In genomic region chr6:26240981-26241770, GRCh38 we compare ENCODE assay signal across 8 cellular contexts.
DNase-seq lines count a peak whose midpoint lies in the region; ATAC-seq and TF ChIP-seq lines count a peak whose summit lies in the region.

No MANE protein-coding gene starts in this region.

- DNase-seq in CD8-positive, alpha-beta T cell, result peak in 5 of 7 experiments; percentile 26 to 77 (median 52)
- peak; percentile 84 for DNase-seq in activated naive CD4-positive, alpha-beta T cell treated with anti-CD3 and anti-CD28 coated beads for 36 hours
- DNase-seq in hepatocyte (ENCODE audit: low spot score), result no peak
- DNase-seq in stimulated activated CD4-positive, alpha-beta T cell treated with anti-CD3 and anti-CD28 coated beads, TNF-alpha, amount 100 ng/mL, for 1 hour (ENCODE audit: low read depth in 3 of 3, low spot score in 1 of 3), result peak in 2 of 3 donors; percentile 8 to 18
- no peak for DNase-seq in glomerular visceral epithelial cell (ENCODE audit: extremely low spot score)
- no peak for DNase-seq in Calu3
- DNase-seq in GM19238 (ENCODE audit: insufficient read length, low spot score), result no peak

- no peaks in the 10 kb centered on the region for H3K27me3 ChIP-seq in CD8-positive, alpha-beta T cell (ENCODE audit: insufficient read depth, low read length)
- H3K27me3 ChIP-seq in hepatocyte, result no peaks in the 10 kb centered on the region

- H3K27ac ChIP-seq in CD8-positive, alpha-beta T cell (ENCODE audit: low read depth, low read length), result peak overlapping the region; percentile 74
- H3K27ac ChIP-seq in hepatocyte, result peak overlapping the region; percentile 96

- CTCF ChIA-PET in CD8-positive, alpha-beta T cell (lab: Charles Lee), result interaction anchor here (2.8 kb wide), 1 partner anchor 9 kb away, joined by 17 read pairs; a partner anchor contains a TSS
- CTCF ChIA-PET in activated naive CD4-positive, alpha-beta T cell treated with anti-CD3 and anti-CD28 coated beads for 36 hours (lab: Charles Lee), result interaction anchor here (1.7 kb wide), 1 partner anchor 10 kb away, joined by 7 read pairs; a partner anchor contains a TSS
- CTCF ChIA-PET in Calu3 (lab: Charles Lee), result no interaction called here

- H4K20me1 ChIP-seq in hepatocyte (ENCODE audit: insufficient read depth, poor library complexity, severe bottlenecking), result no peaks in the 10 kb centered on the region

- no peaks in the 10 kb centered on the region for H3K9me2 ChIP-seq in hepatocyte (replicated peaks; ENCODE audit: insufficient read depth)

- H3K36me3 Mint-ChIP-seq in CD8-positive, alpha-beta T cell, result peaks cover 6% of the 10 kb centered on the region
- H3K36me3 Mint-ChIP-seq in activated naive CD4-positive, alpha-beta T cell treated with anti-CD3 and anti-CD28 coated beads for 36 hours (ENCODE audit: low read depth), result peaks cover 6% of the 10 kb centered on the region
- no peaks in the 10 kb centered on the region for H3K36me3 Mint-ChIP-seq in Calu3 (ENCODE audit: insufficient read depth, unreplicated experiment)

- H3K4me1 ChIP-seq in CD8-positive, alpha-beta T cell (ENCODE audit: insufficient read depth, low read length), result peaks cover 5% of the 10 kb centered on the region
- H3K4me1 ChIP-seq in hepatocyte (ENCODE audit: insufficient read depth), result peaks cover 6% of the 10 kb centered on the region

- no peaks in the 10 kb centered on the region for H3K9me3 ChIP-seq in CD8-positive, alpha-beta T cell (ENCODE audit: low read length)
- H3K9me3 ChIP-seq in hepatocyte (ENCODE audit: low read depth), result no peaks in the 10 kb centered on the region

- no peaks in the 10 kb centered on the region for H3K36me3 ChIP-seq in CD8-positive, alpha-beta T cell (ENCODE audit: insufficient read depth, low read length)
- no peaks in the 10 kb centered on the region for H3K36me3 ChIP-seq in hepatocyte (replicated peaks; ENCODE audit: insufficient read depth, low read depth)

- WGBS in hepatocyte (ENCODE audit: low lambda C conversion rate, missing lambda C conversion rate), result 74% methylated on average over 35 of the region's 35 CpGs

- H2AFZ ChIP-seq in hepatocyte, result peak overlapping the region; percentile 28

- POLR2A ChIA-PET in CD8-positive, alpha-beta T cell (lab: Charles Lee), result interaction anchor here (0.6 to 3.3 kb wide), 21 partner anchors 25 to 1631 kb away, joined by 3 to 31 read pairs (median 4); a partner anchor contains a TSS

- peak overlapping the region; percentile 88 for H3K4me3 Mint-ChIP-seq in CD8-positive, alpha-beta T cell
- H3K4me3 Mint-ChIP-seq in activated naive CD4-positive, alpha-beta T cell treated with anti-CD3 and anti-CD28 coated beads for 36 hours, result peak overlapping the region; percentile 77
- no peak overlapping the region for H3K4me3 Mint-ChIP-seq in Calu3 (ENCODE audit: low read depth, unreplicated experiment)

- H3K4me3 ChIP-seq in CD8-positive, alpha-beta T cell (ENCODE audit: low read depth, low read length), result peak overlapping the region; percentile 50
- H3K4me3 ChIP-seq in hepatocyte, result peak overlapping the region; percentile 12

- H3K79me2 ChIP-seq in hepatocyte, result no peaks in the 10 kb centered on the region

- no peaks in the 10 kb centered on the region for H3K27me3 Mint-ChIP-seq in CD8-positive, alpha-beta T cell (ENCODE audit: low read depth)
- H3K27me3 Mint-ChIP-seq in activated naive CD4-positive, alpha-beta T cell treated with anti-CD3 and anti-CD28 coated beads for 36 hours (ENCODE audit: low read depth), result no peaks in the 10 kb centered on the region
- no peaks in the 10 kb centered on the region for H3K27me3 Mint-ChIP-seq in Calu3 (ENCODE audit: unreplicated experiment)

- peak overlapping the region; percentile 70 for H3K4me2 ChIP-seq in hepatocyte

- intact Hi-C loops in CD8-positive, alpha-beta T cell (cut with DNase I, micrococcal nuclease), result loop anchor here (1.0 to 2.0 kb wide), 7 partner anchors 9 to 138 kb away; a partner anchor contains a TSS
- intact Hi-C loops in activated naive CD4-positive, alpha-beta T cell treated with anti-CD3 and anti-CD28 coated beads for 36 hours (cut with micrococcal nuclease), result loop anchor here (1.0 to 2.0 kb wide), 3 partner anchors 9 to 44 kb away; a partner anchor contains a TSS
- intact Hi-C loops in Calu3 (cut with micrococcal nuclease; ENCODE audit: unreplicated experiment), result no loop called here

- H3K9me3 Mint-ChIP-seq in CD8-positive, alpha-beta T cell, result no peaks in the 10 kb centered on the region
- no peaks in the 10 kb centered on the region for H3K9me3 Mint-ChIP-seq in activated naive CD4-positive, alpha-beta T cell treated with anti-CD3 and anti-CD28 coated beads for 36 hours
- peaks cover 3% of the 10 kb centered on the region for H3K9me3 Mint-ChIP-seq in Calu3 (ENCODE audit: low read depth, unreplicated experiment)

- no peak for TF ChIP-seq CTCF in CD8-positive, alpha-beta T cell (IDR thresholded peaks at IDR 0.05)
- TF ChIP-seq CTCF in hepatocyte (IDR thresholded peaks at IDR 0.05; ENCODE audit: poor library complexity), result no peak
- TF ChIP-seq CTCF in Calu3 (IDR thresholded peaks at IDR 0.05; ENCODE audit: unreplicated experiment), result no peak

- peak; percentile 36 for ATAC-seq in CD8-positive, alpha-beta T cell
- ATAC-seq in HG03354 (IDR thresholded peaks at IDR 0.05; ENCODE audit: poor library complexity, severe bottlenecking, unreplicated experiment), result peak; percentile 22

- H3K4me1 Mint-ChIP-seq in CD8-positive, alpha-beta T cell (ENCODE audit: low read depth), result peaks cover 17% of the 10 kb centered on the region
- peaks cover 18% of the 10 kb centered on the region for H3K4me1 Mint-ChIP-seq in activated naive CD4-positive, alpha-beta T cell treated with anti-CD3 and anti-CD28 coated beads for 36 hours (ENCODE audit: low read depth)
- H3K4me1 Mint-ChIP-seq in Calu3 (ENCODE audit: low read depth, unreplicated experiment), result peaks cover 18% of the 10 kb centered on the region

- BruUV-seq in Calu3 (replicated peaks; lab: Mats Ljungman, UMichigan), result no TSS peak

- peak overlapping the region; percentile 98 for H3K27ac Mint-ChIP-seq in CD8-positive, alpha-beta T cell
- H3K27ac Mint-ChIP-seq in activated naive CD4-positive, alpha-beta T cell treated with anti-CD3 and anti-CD28 coated beads for 36 hours, result peak overlapping the region; percentile 93
- H3K27ac Mint-ChIP-seq in Calu3 (ENCODE audit: unreplicated experiment), result no peak overlapping the region

Comparison
In these comparisons a context has a peak if more than half of its experiments do, and no peak if none do; other contexts are left out.
1. DNase-seq: peak in CD8-positive, alpha-beta T cell (5 of 7), activated naive CD4-positive, alpha-beta T cell treated with anti-CD3 and anti-CD28 coated beads for 36 hours (single experiment) and stimulated activated CD4-positive, alpha-beta T cell treated with anti-CD3 and anti-CD28 coated beads, TNF-alpha, amount 100 ng/mL, for 1 hour (2 of 3); none in hepatocyte (single experiment), glomerular visceral epithelial cell (single experiment), Calu3 (single experiment) and GM19238 (single experiment).